In the genomic region with DNA sequence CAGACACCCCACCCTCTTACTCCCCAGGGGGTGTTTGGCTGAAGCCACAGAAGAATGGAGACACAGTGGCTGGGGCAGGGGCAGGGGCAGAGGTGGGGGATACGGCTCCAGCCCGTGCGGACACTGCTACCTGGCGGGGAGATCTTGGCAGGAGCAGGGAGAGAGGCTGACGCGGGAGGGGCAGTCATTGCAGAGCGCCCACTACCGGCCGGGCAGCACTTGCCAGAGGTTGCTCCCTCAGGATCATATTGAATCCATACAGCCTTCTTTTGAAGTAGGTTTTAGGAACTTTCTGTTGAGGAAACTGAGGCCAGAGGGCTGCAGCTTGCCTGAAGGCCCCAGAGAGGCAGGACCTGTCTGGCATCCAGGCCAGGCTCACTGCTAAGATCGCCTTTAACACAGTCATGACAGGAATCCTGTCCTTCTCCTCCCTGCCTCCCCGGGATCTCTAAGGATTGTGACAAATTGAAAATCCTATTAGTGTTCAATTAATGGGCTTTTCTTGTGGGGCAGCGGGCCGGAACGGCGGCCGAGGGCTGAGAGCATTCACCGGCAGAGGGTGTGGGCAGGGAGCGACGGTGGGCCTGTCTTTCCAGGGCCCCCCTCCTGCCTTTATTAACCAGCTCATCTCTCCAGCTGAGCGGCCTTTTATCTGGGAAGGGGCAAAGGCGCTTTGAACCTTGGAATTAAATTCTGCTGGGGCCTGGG, we compare ENCODE assay signal across 1 cellular context.
TF ChIP-seq lines count a peak whose summit lies in the region.

No MANE protein-coding gene starts in this region.

TF ChIP-seq in H1, 55 proteins besides CTCF, POLR2A, EP300 and RAD21 (continued from another document):
- TF ChIP-seq SRF (IDR thresholded peaks at IDR 0.05; ENCODE audit: low read depth, low read length) (no peak), SP1 (IDR thresholded peaks at IDR 0.05; ENCODE audit: low read depth, low read length) (no peak), POU5F1 (IDR thresholded peaks at IDR 0.05; ENCODE audit: low read depth, low read length) (no peak), EZH2 (IDR thresholded peaks at IDR 0.05; ENCODE audit: low read depth, low read length, severe bottlenecking) (no peak), KDM4A (IDR thresholded peaks at IDR 0.05; ENCODE audit: low read depth, low read length, severe bottlenecking) (no peak), BCL11A (IDR thresholded peaks at IDR 0.05; ENCODE audit: low read depth in 2 of 2, low read length in 2 of 2) (no peak), CHD7 (IDR thresholded peaks at IDR 0.05; ENCODE audit: insufficient replicate concordance, low read length) (no peak)
